In genomic region chrX:15146515-15146914, GRCh38 we compare ENCODE assay signal across 9 cellular contexts.
DNase-seq lines count a peak whose midpoint lies in the region; ATAC-seq and TF ChIP-seq lines count a peak whose summit lies in the region.
"Had no signal": no experiment of that assay in that cellular context is flagged by ENCODE, and none has a peak within 500 bp of the region (broad histone marks: within the 10 kb centered on the region; RNA-seq: fewer than 3 reads in every experiment).

No MANE protein-coding gene starts in this region.

- DNase-seq in NCI-H69 (lab: John Stamatoyannopoulos, UW) (peak; percentile 41), chondrocyte (ENCODE audit: low spot score) (no peak), osteocyte (ENCODE audit: extremely low spot score, unreplicated experiment) (no peak), immature natural killer cell (no peak), NK-92 (lab: John Stamatoyannopoulos, UW; ENCODE audit: unreplicated experiment) (no peak)
- DNase-seq: stimulated activated naive B cell treated with anti-CD40 and anti-IgM and Interleukin-4, amounts not matched to agents 10 μg/mL and 1 μg/mL and 100 μg/mL, for 72 hours had no signal

- H3K4me3 Mint-ChIP-seq in chondrocyte (ENCODE audit: unreplicated experiment) (no peak overlapping the region), osteocyte (ENCODE audit: unreplicated experiment) (no peak overlapping the region), immature natural killer cell (no peak overlapping the region)
- H3K4me3 Mint-ChIP-seq: stimulated activated naive B cell treated with anti-CD40 and anti-IgM and Interleukin-4, amounts not matched to agents 10 μg/mL and 1 μg/mL and 100 μg/mL, for 72 hours had no signal

- ATAC-seq in esophagus mucosa (no peak), HG03469 (IDR thresholded peaks at IDR 0.05; ENCODE audit: unreplicated experiment) (no peak)

- no peaks in the 10 kb centered on the region for H3K36me3 Mint-ChIP-seq in chondrocyte (ENCODE audit: low read depth)
- no peaks in the 10 kb centered on the region for H3K36me3 Mint-ChIP-seq in osteocyte (ENCODE audit: unreplicated experiment)
- H3K36me3 Mint-ChIP-seq in immature natural killer cell, result no peaks in the 10 kb centered on the region
- H3K36me3 Mint-ChIP-seq: stimulated activated naive B cell treated with anti-CD40 and anti-IgM and Interleukin-4, amounts not matched to agents 10 μg/mL and 1 μg/mL and 100 μg/mL, for 72 hours had no signal

- H3K4me1 Mint-ChIP-seq in chondrocyte (ENCODE audit: low read depth), result no peaks in the 10 kb centered on the region
- H3K4me1 Mint-ChIP-seq in osteocyte (ENCODE audit: unreplicated experiment), result peaks cover 1% of the 10 kb centered on the region
- H3K4me1 Mint-ChIP-seq in immature natural killer cell, result peaks cover 0 to 22% of the 10 kb centered on the region in 2 donors

- TF ChIP-seq CTCF in GM12873 (IDR thresholded peaks at IDR 0.05; ENCODE audit: insufficient read depth, low read depth, low read length, missing control alignments) (peak; percentile 44), chondrocyte (IDR thresholded peaks at IDR 0.05) (peak; percentile 79), osteocyte (IDR thresholded peaks at IDR 0.05) (peak; percentile 59)

- no peaks in the 10 kb centered on the region for H3K9me3 Mint-ChIP-seq in chondrocyte (ENCODE audit: low read depth)
- no peaks in the 10 kb centered on the region for H3K9me3 Mint-ChIP-seq in osteocyte (ENCODE audit: unreplicated experiment)
- no peaks in the 10 kb centered on the region for H3K9me3 Mint-ChIP-seq in immature natural killer cell

- peaks cover 6% of the 10 kb centered on the region for H3K27me3 Mint-ChIP-seq in chondrocyte (ENCODE audit: low read depth)
- peaks cover 9% of the 10 kb centered on the region for H3K27me3 Mint-ChIP-seq in osteocyte (ENCODE audit: unreplicated experiment)
- peaks cover 3% of the 10 kb centered on the region in 3 donors for H3K27me3 Mint-ChIP-seq in immature natural killer cell (ENCODE audit: low read depth in 3 of 3)

- no peak overlapping the region for H3K27ac Mint-ChIP-seq in chondrocyte (ENCODE audit: unreplicated experiment)
- H3K27ac Mint-ChIP-seq in osteocyte (ENCODE audit: unreplicated experiment), result no peak overlapping the region
- no peak overlapping the region for H3K27ac Mint-ChIP-seq in immature natural killer cell
- H3K27ac Mint-ChIP-seq: stimulated activated naive B cell treated with anti-CD40 and anti-IgM and Interleukin-4, amounts not matched to agents 10 μg/mL and 1 μg/mL and 100 μg/mL, for 72 hours had no signal
